16 cellular contexts compared by ENCODE assay signal in genomic region chr2:30872797-30873196, GRCh38.
DNase-seq lines count a peak whose midpoint lies in the region; TF ChIP-seq lines count a peak whose summit lies in the region.
"Had no signal": no experiment of that assay in that cellular context is flagged by ENCODE, and none has a peak within 500 bp of the region (broad histone marks: within the 10 kb centered on the region; RNA-seq: fewer than 3 reads in every experiment).

No MANE protein-coding gene starts in this region.

- TF ChIP-seq EP300 in esophagus muscularis mucosa (IDR thresholded peaks at IDR 0.05) = no peak

- 0 out of 22 replicates have a peak, but pooled peaks cover 0 to 5% (median 0%) of the 10 kb centered on the region in 11 experiments for H3K36me3 ChIP-seq in BLaER1 treated with 17β-estradiol and CSF1 and Interleukin-3, amounts not matched to agents 10 nM and 100 nM
- H3K36me3 ChIP-seq in esophagus muscularis mucosa = no peaks in the 10 kb centered on the region
- H3K36me3 ChIP-seq in parathyroid adenoma (ENCODE audit: control insufficient read depth, insufficient read depth, low read length) = no peaks in the 10 kb centered on the region
- no peaks in the 10 kb centered on the region for H3K36me3 ChIP-seq in vagina
- no peaks in the 10 kb centered on the region for H3K36me3 ChIP-seq in adrenal gland (replicated peaks in 1 of 2)

- H3K4me2 ChIP-seq in BLaER1 treated with 17β-estradiol and CSF1 and Interleukin-3, amounts not matched to agents 10 nM and 100 nM = peak overlapping the region; percentile 46 to 86 (median 74)
- no peak overlapping the region for H3K4me2 ChIP-seq in parathyroid adenoma (ENCODE audit: low read length)

- intact Hi-C loops in esophagus muscularis mucosa (cut with DNase I) = no loop called here
- intact Hi-C loops in vagina (cut with DNase I) = no loop called here
- intact Hi-C loops in adrenal gland (cut with DNase I) = no loop called here

- DNase-seq in NCI-H2029 (lab: John Stamatoyannopoulos, UW) = peak; percentile 72
- peak; percentile 29 for DNase-seq in esophagus muscularis mucosa (ENCODE audit: extremely low spot score)
- no peak for DNase-seq in activated naive CD4-positive, alpha-beta T cell treated with anti-CD3 and anti-CD28 coated beads, Interleukin-2, amount 50 U/mL, for 16 hours
- no peak for DNase-seq in vagina (ENCODE audit: extremely low spot score in 2 of 2)
- no peak for DNase-seq in adrenal gland
- DNase-seq: CD4-positive, alpha-beta T cell; GDM1; Karpas-422; NCI-H1417 treated with DMSO at 0.1 percent for 48 hours; NCI-H187; NCI-H446 treated with DMSO at 0.1 percent for 48 hours; SHP77 treated with DMSO at 0.1 percent for 48 hours had no signal

- H3K4me1 ChIP-seq in BLaER1 treated with 17β-estradiol and CSF1 and Interleukin-3, amounts not matched to agents 10 nM and 100 nM = peaks cover 17 to 43% (median 27%) of the 10 kb centered on the region in 10 experiments
- H3K4me1 ChIP-seq in esophagus muscularis mucosa (no peaks in the 10 kb centered on the region), parathyroid adenoma (no peaks in the 10 kb centered on the region), vagina (no peaks in the 10 kb centered on the region), adrenal gland (replicated peaks in 1 of 2) (no peaks in the 10 kb centered on the region)

- peaks cover 15 to 41% (median 36%) of the 10 kb centered on the region in 11 experiments for H3K9me3 ChIP-seq in BLaER1 treated with 17β-estradiol and CSF1 and Interleukin-3, amounts not matched to agents 10 nM and 100 nM (replicated peaks in 1 of 11)
- H3K9me3 ChIP-seq in esophagus muscularis mucosa (peaks cover 0 to 10% (median 0%) of the 10 kb centered on the region in 4 donors), parathyroid adenoma (ENCODE audit: control insufficient read depth, low read length) (peaks cover 3% of the 10 kb centered on the region), vagina (no peaks in the 10 kb centered on the region), adrenal gland (replicated peaks in 1 of 3) (no peaks in the 10 kb centered on the region)

- no peak overlapping the region for H3K4me3 ChIP-seq in BLaER1 treated with 17β-estradiol and CSF1 and Interleukin-3, amounts not matched to agents 10 nM and 100 nM
- no peak overlapping the region for H3K4me3 ChIP-seq in esophagus muscularis mucosa
- no peak overlapping the region for H3K4me3 ChIP-seq in parathyroid adenoma (ENCODE audit: low read depth, low read length)
- no peak overlapping the region for H3K4me3 ChIP-seq in vagina
- H3K4me3 ChIP-seq in adrenal gland = no peak overlapping the region
- H3K4me3 ChIP-seq: GM12878 had no signal

- no peaks in the 10 kb centered on the region for H3K27me3 ChIP-seq in BLaER1 treated with 17β-estradiol and CSF1 and Interleukin-3, amounts not matched to agents 10 nM and 100 nM
- H3K27me3 ChIP-seq in esophagus muscularis mucosa (peaks cover 0 to 5% (median 0%) of the 10 kb centered on the region in 4 donors), parathyroid adenoma (ENCODE audit: control insufficient read depth, insufficient read depth, low read length) (no peaks in the 10 kb centered on the region), vagina (no peaks in the 10 kb centered on the region), adrenal gland (no peaks in the 10 kb centered on the region)

- no peaks in the 10 kb centered on the region for H3K79me2 ChIP-seq in parathyroid adenoma

- peak overlapping the region in 1 of 11 experiments; percentile 35; a peak in 1 of 22 replicates for H3K9ac ChIP-seq in BLaER1 treated with 17β-estradiol and CSF1 and Interleukin-3, amounts not matched to agents 10 nM and 100 nM
- no peak overlapping the region for H3K9ac ChIP-seq in parathyroid adenoma

- H4K20me1 ChIP-seq in BLaER1 treated with 17β-estradiol and CSF1 and Interleukin-3, amounts not matched to agents 10 nM and 100 nM = no peaks in the 10 kb centered on the region

- H2AFZ ChIP-seq in parathyroid adenoma = peak overlapping the region; percentile 26

- WGBS in esophagus muscularis mucosa = 86% methylated on average over 2 of the region's 2 CpGs
- 62 to 75% (median 71%) methylated on average over 2 of the region's 2 CpGs for WGBS in adrenal gland, 4 donors

- TF ChIP-seq POLR2A in esophagus muscularis mucosa (IDR thresholded peaks at IDR 0.05; ENCODE audit: low read depth) (no peak), vagina (IDR thresholded peaks at IDR 0.05) (no peak), adrenal gland (IDR thresholded peaks at IDR 0.05) (no peak)

- TF ChIP-seq CTCF in esophagus muscularis mucosa (IDR thresholded peaks at IDR 0.05) (no peak), parathyroid adenoma (IDR thresholded peaks at IDR 0.05) (no peak), vagina (IDR thresholded peaks at IDR 0.05) (no peak), adrenal gland (IDR thresholded peaks at IDR 0.05) (no peak)

- no peak overlapping the region; a peak in 1 of 22 replicates for H3K27ac ChIP-seq in BLaER1 treated with 17β-estradiol and CSF1 and Interleukin-3, amounts not matched to agents 10 nM and 100 nM
- H3K27ac ChIP-seq in esophagus muscularis mucosa (replicated peaks in 1 of 4) (no peak overlapping the region), parathyroid adenoma (no peak overlapping the region), vagina (no peak overlapping the region), adrenal gland (peak overlapping the region in 1 of 5 donors; percentile 26)
- H3K27ac ChIP-seq: HL-60 had no signal

Comparison
In these comparisons a context has a peak if more than half of its experiments do, and no peak if none do; other contexts are left out.
1. DNase-seq: peak in NCI-H2029 (single experiment) and esophagus muscularis mucosa (single experiment); none in activated naive CD4-positive, alpha-beta T cell treated with anti-CD3 and anti-CD28 coated beads, Interleukin-2, amount 50 U/mL, for 16 hours (single experiment), vagina (0 of 2) and adrenal gland (0 of 7).